In the genomic region with DNA sequence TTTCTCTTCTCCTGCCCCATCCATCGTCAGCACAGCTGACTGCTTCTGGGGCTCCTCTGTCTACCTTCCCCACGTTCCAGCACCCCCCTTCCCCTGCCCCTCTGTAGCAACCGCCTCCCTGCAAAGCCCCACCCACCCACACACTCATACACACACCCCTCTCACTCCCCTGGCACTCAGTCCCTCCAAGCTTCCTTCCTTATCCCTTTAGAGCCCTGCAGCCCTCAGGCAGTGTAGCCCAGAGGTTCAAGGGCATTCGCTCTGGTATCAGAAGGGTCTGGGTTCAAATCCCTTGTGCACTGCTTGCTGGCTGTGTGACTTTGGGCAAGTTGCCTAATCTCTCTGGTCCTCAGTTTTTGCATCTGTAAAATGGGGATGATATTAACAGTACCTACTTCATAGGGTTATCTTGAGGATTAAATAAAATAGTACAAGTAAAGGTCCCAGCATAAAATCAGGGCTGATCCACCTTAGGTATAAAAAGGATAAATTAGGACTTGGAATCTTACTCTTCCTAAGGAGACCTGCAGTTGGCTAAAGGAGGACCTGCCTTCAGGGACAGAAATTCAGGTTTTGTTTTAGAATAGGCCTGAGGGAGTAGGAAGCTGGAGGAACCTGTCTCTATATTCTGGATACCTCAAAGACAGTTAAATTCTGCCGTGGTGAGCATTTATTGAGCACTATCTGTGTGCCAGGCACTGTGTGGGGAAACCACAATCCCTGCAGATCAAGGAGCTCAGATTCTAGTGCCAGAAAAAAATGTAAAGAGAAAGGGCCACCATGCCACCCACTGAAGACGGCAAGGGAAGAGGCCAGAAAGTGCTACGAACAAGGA, we compare ENCODE assay signal across 1 cellular context.
TF ChIP-seq lines count a peak whose summit lies in the region.

No MANE protein-coding gene starts in this region.

TF ChIP-seq in H1, 55 proteins besides CTCF, POLR2A, EP300 and RAD21 (continued from another document):
- TF ChIP-seq BACH1 (IDR thresholded peaks at IDR 0.05; ENCODE audit: low read length): no peak
- TF ChIP-seq POLR2AphosphoS5 (IDR thresholded peaks at IDR 0.05; ENCODE audit: low read depth, low read length): no peak
- TF ChIP-seq HDAC2 (IDR thresholded peaks at IDR 0.05; ENCODE audit: borderline replicate concordance in 1 of 2, low read depth in 2 of 2, low read length in 2 of 2): peak in 1 of 2 experiments; percentile 94; a peak in 1 of 4 replicates
